Comparison of ENCODE assay signal across 18 cellular contexts in genomic region chr1:206067486-206068302, GRCh38. TPM values are rescaled to one million over a fixed set of nuclear protein-coding genes. Genes with fewer than 3 reads are reported as not detected.
A peak's percentile ranks its signal among the peaks of the same experiment; 100 is the strongest.
DNase-seq lines count a peak whose midpoint lies in the region; ATAC-seq, FAIRE-seq and TF ChIP-seq lines count a peak whose summit lies in the region.
"Had no signal": no experiment of that assay in that cellular context is flagged by ENCODE, and none has a peak within 500 bp of the region (broad histone marks: within the 10 kb centered on the region; RNA-seq: fewer than 3 reads in every experiment).

No MANE protein-coding gene starts in this region.

- ATAC-seq in body of pancreas (peak; percentile 63), GM21737 (IDR thresholded peaks at IDR 0.05; ENCODE audit: unreplicated experiment) (no peak)
- ATAC-seq: effector memory CD8-positive, alpha-beta T cell; Panc1 had no signal

- TF ChIP-seq CTCF in GM13977 (IDR thresholded peaks at IDR 0.05; ENCODE audit: extremely low read depth, insufficient read depth, missing control alignments) (no peak), body of pancreas (IDR thresholded peaks at IDR 0.05) (peak in 3 of 7 experiments; percentile 12 to 25 (median 24))

- WGBS in body of pancreas, 2 donors = 35 to 52% methylated on average over 8 of the region's 8 CpGs

- in situ Hi-C loops in GM13977 (cut with MboI; ENCODE audit: low pct_unique_long_range_greater_than_20kb, low sequenced_read_pairs, unreplicated experiment) = no loop called here

- DNase-seq in GM13977 (ENCODE audit: low spot score) = peak; percentile 26
- DNase-seq in HTR-8/SVneo (ENCODE audit: insufficient read length, low spot score) = no peak
- no peak for DNase-seq in body of pancreas
- peak; percentile 31 for DNase-seq in skeletal muscle cell (ENCODE audit: low read depth)
- DNase-seq in MG63 = no peak
- DNase-seq in COLO829 (ENCODE audit: low spot score) = no peak
- DNase-seq: activated CD4-positive, alpha-beta T cell treated with anti-CD3 and anti-CD28 coated beads, Interleukin-2, amount 50 U/mL, for 4 hours; activated effector memory CD4-positive, alpha-beta T cell treated with anti-CD3 and anti-CD28 coated beads, Interleukin-2, amount 50 U/mL, for 16 hours; BE2C; DMS79 treated with DMSO at 0.1 percent for 48 hours; effector memory CD8-positive, alpha-beta T cell; foreskin fibroblast; GM23248; stimulated activated CD4-positive, alpha-beta T cell treated with anti-CD3 and anti-CD28 coated beads, Interleukin-2, amount 100 ng/mL, for 24 hours had no signal

- peak; percentile 42 for FAIRE-seq in HTR-8/SVneo (lab: Jason Lieb, UNC)

- H3K4me3 ChIP-seq in body of pancreas (no peak overlapping the region), skeletal muscle cell (ENCODE audit: low read depth, low read length) (no peak overlapping the region), MG63 (no peak overlapping the region)
- H3K4me3 ChIP-seq: GM23248 had no signal

- no peaks in the 10 kb centered on the region for H3K36me3 ChIP-seq in body of pancreas (replicated peaks in 1 of 2; ENCODE audit: insufficient read depth in 1 of 2, low read depth in 2 of 2)
- no peaks in the 10 kb centered on the region for H3K36me3 ChIP-seq in MG63
- H3K36me3 ChIP-seq: BE2C had no signal

- H3K27me3 ChIP-seq in body of pancreas = no peaks in the 10 kb centered on the region
- peaks cover 3% of the 10 kb centered on the region; the same call in 1 of the 2 replicates for H3K27me3 ChIP-seq in MG63

- H3K9me3 ChIP-seq in body of pancreas (no peaks in the 10 kb centered on the region), MG63 (no peaks in the 10 kb centered on the region)
- H3K9me3 ChIP-seq: BE2C had no signal

- H3K27ac ChIP-seq in body of pancreas = peak overlapping the region in 1 of 4 donors; percentile 12
- H3K27ac ChIP-seq: GM23248 had no signal

- intact Hi-C loops in body of pancreas (cut with DNase I) = no loop called here

- H3K4me1 ChIP-seq in body of pancreas = peaks cover 8% of the 10 kb centered on the region
- H3K4me1 ChIP-seq: BE2C had no signal

- no peak for TF ChIP-seq POLR2A in body of pancreas (IDR thresholded peaks at IDR 0.05)

RNA-seq across cellular contexts. Expression of gene RHEX, which starts 14.7 kb away (rescaled TPM):
- total RNA-seq in body of pancreas = under 1 TPM in 1 of 2 donors, not detected in 1; 0.52 TPM
- not detected in 2 replicates for total RNA-seq in MG63 (2014; rRNA removed; shearing (Covaris generic); ENCODE audit: low replicate concordance)
- total RNA-seq: GM23248; progenitor cell of endocrine pancreas; T-helper 1 cell treated with Interleukin-12 subunit alpha and Interleukin-12 subunit beta and Interleukin-4 antibody, amounts not matched to agents 30 ng/mL and 1 ng/mL, for 36 hours had no signal

RNA-seq across cellular contexts. Expression of gene CTSE, which starts 44.0 kb away (rescaled TPM):
- total RNA-seq in body of pancreas = 10 to 100 TPM in 1 of 2 donors, 1 to 10 TPM in 1; 4.9 to 28.3 TPM
- not detected in 2 replicates for total RNA-seq in MG63 (2014; rRNA removed; shearing (Covaris generic); ENCODE audit: low replicate concordance)
- total RNA-seq: GM23248; T-helper 1 cell treated with Interleukin-12 subunit alpha and Interleukin-12 subunit beta and Interleukin-4 antibody, amounts not matched to agents 30 ng/mL and 1 ng/mL, for 36 hours had no signal

RNA-seq across cellular contexts. Expression of gene AVPR1B, which starts 49.5 kb away (rescaled TPM):
- total RNA-seq in body of pancreas = under 1 TPM in 1 of 2 donors, not detected in 1; 0.78 TPM
- not detected in 2 replicates for total RNA-seq in MG63 (2014; rRNA removed; shearing (Covaris generic); ENCODE audit: low replicate concordance)
- total RNA-seq: GM23248; T-helper 1 cell treated with Interleukin-12 subunit alpha and Interleukin-12 subunit beta and Interleukin-4 antibody, amounts not matched to agents 30 ng/mL and 1 ng/mL, for 36 hours had no signal

Comparison
In these comparisons a context has a peak if more than half of its experiments do, and no peak if none do; other contexts are left out.
1. DNase-seq: peak in GM13977 (single experiment) and skeletal muscle cell (single experiment); none in HTR-8/SVneo (single experiment), body of pancreas (0 of 4), MG63 (single experiment) and COLO829 (single experiment).